ENCODE assay signal across 13 cellular contexts in the genomic region with DNA sequence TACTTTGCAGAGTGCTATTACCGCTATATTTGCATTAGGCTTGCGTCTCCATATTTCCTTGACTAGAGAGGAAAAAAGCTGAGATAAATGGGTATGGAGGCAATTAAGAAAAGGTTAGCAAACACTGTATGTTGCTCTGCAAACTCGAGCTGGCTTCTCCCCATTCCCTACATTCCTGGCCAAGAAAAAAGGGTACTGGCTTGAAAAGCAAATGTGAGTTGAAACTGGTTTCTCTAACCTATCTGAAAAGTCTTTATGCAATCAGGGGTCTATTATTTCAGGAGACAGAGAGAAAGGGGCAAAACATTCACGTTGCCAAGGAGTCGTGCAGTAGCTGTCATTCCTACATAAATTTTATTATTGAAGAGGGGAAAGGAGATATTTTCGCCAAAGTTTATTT. TPM values are rescaled to one million over a fixed set of nuclear protein-coding genes. Genes with fewer than 3 reads are reported as not detected.
DNase-seq lines count a peak whose midpoint lies in the region; ATAC-seq and TF ChIP-seq lines count a peak whose summit lies in the region.
"Had no signal": no experiment of that assay in that cellular context is flagged by ENCODE, and none has a peak within 500 bp of the region (broad histone marks: within the 10 kb centered on the region; RNA-seq: fewer than 3 reads in every experiment).

No MANE protein-coding gene starts in this region.

- in situ Hi-C loops in GM23248 (cut with MboI), result loop anchor here (25.0 kb wide), 1 partner anchor 232 kb away; no protein-coding TSS in a partner anchor

- H3K27ac ChIP-seq in GM23248 (peak overlapping the region; percentile 67), iPS-20b (ENCODE audit: low read length) (no peak overlapping the region)
- H3K27ac ChIP-seq in CD4-positive, alpha-beta memory T cell (ENCODE audit: low read depth, low read length), result no peak overlapping the region

- POLR2A ChIA-PET in CD4-positive, alpha-beta memory T cell (lab: Charles Lee; ENCODE audit: partially characterized antibody), result no interaction called here

- H3K4me3 ChIP-seq in GM23248, result peak overlapping the region; percentile 95
- peak overlapping the region; percentile 90 for H3K4me3 ChIP-seq in iPS-20b (ENCODE audit: low read length)
- peak overlapping the region; percentile 62 for H3K4me3 ChIP-seq in skeletal muscle cell (ENCODE audit: low read depth, low read length)
- H3K4me3 ChIP-seq in CD4-positive, alpha-beta memory T cell (ENCODE audit: low read length in 2 of 2), result no peak overlapping the region
- H3K4me3 ChIP-seq: body of pancreas had no signal

- peak overlapping the region; percentile 85 to 97 (median 92) for H3K4me3 Mint-ChIP-seq in brain
- H3K4me3 Mint-ChIP-seq in CD4-positive, alpha-beta memory T cell, result no peak overlapping the region
- H3K4me3 Mint-ChIP-seq: activated CD8-positive, alpha-beta T cell treated with anti-CD3 and anti-CD28 coated beads, Interleukin-2, amount 10 ng/mL, durations not matched to agents 7 days and 5 days had no signal

- H3F3A ChIP-seq in GM23248 (ENCODE audit: insufficient read depth), result peaks cover 24% of the 10 kb centered on the region

- peak overlapping the region; percentile 65; the same call in 1 of the 2 replicates for H2AFZ ChIP-seq in GM23248

- no peaks in the 10 kb centered on the region for H3K9me2 ChIP-seq in GM23248 (ENCODE audit: insufficient read depth)

- DNase-seq in GM23248, result peak; percentile 26
- DNase-seq in skeletal muscle cell (ENCODE audit: low read depth), result no peak
- no peak for DNase-seq in AG08396 (ENCODE audit: low spot score)
- no peak for DNase-seq in CD4-positive, alpha-beta memory T cell
- DNase-seq in activated CD4-positive, alpha-beta T cell treated with anti-CD3 and anti-CD28 coated beads for 48 hours, result no peak
- DNase-seq: activated CD8-positive, alpha-beta T cell treated with anti-CD3 and anti-CD28 coated beads, Interleukin-2, amount 10 ng/mL, durations not matched to agents 7 days and 5 days; body of pancreas; DMS153; NCI-H2081 treated with DMSO at 0.1 percent for 48 hours; SIG-M5 had no signal

- peaks cover 31% of the 10 kb centered on the region for H3K4me1 Mint-ChIP-seq in brain
- peaks cover 0 to 5% (median 5%) of the 10 kb centered on the region in 4 donors for H3K4me1 Mint-ChIP-seq in CD4-positive, alpha-beta memory T cell

- CTCF ChIA-PET in CD4-positive, alpha-beta memory T cell (lab: Charles Lee; ENCODE audit: partially characterized antibody), result no interaction called here

- H3K27ac Mint-ChIP-seq in brain, result peak overlapping the region; percentile 81 to 98 (median 94)
- no peak overlapping the region for H3K27ac Mint-ChIP-seq in CD4-positive, alpha-beta memory T cell
- H3K27ac Mint-ChIP-seq: activated CD8-positive, alpha-beta T cell treated with anti-CD3 and anti-CD28 coated beads, Interleukin-2, amount 10 ng/mL, durations not matched to agents 7 days and 5 days had no signal

- H3K9me3 ChIP-seq in GM23248 (ENCODE audit: low read depth) (no peaks in the 10 kb centered on the region), iPS-20b (ENCODE audit: insufficient read depth, low read depth, low read length) (no peaks in the 10 kb centered on the region)
- H3K9me3 ChIP-seq in CD4-positive, alpha-beta memory T cell (ENCODE audit: control insufficient read depth in 1 of 2, low read length in 2 of 2), result no peaks in the 10 kb centered on the region
- H3K9me3 ChIP-seq: body of pancreas had no signal

- H3K36me3 Mint-ChIP-seq in brain, result peaks cover 13% of the 10 kb centered on the region
- H3K36me3 Mint-ChIP-seq in CD4-positive, alpha-beta memory T cell, result no peaks in the 10 kb centered on the region

- peaks cover 70% of the 10 kb centered on the region for H3K79me2 ChIP-seq in GM23248 (ENCODE audit: insufficient read depth)

- peaks cover 0 to 2% (median under 1%) of the 10 kb centered on the region in 5 experiments for H3K9me3 Mint-ChIP-seq in brain
- H3K9me3 Mint-ChIP-seq in CD4-positive, alpha-beta memory T cell, result peaks cover 0 to 14% (median 7%) of the 10 kb centered on the region in 8 donors

- no peak for TF ChIP-seq CTCF in brain (conservative IDR thresholded peaks at IDR 0.05)

- H3K36me3 ChIP-seq in GM23248 (ENCODE audit: low read depth) (no peaks in the 10 kb centered on the region), iPS-20b (ENCODE audit: insufficient read depth, low read depth, low read length) (no peaks in the 10 kb centered on the region)
- no peaks in the 10 kb centered on the region for H3K36me3 ChIP-seq in CD4-positive, alpha-beta memory T cell (ENCODE audit: insufficient read depth, low read length)

- H3K4me1 ChIP-seq in GM23248 (ENCODE audit: insufficient read depth) (peaks cover 39% of the 10 kb centered on the region), iPS-20b (ENCODE audit: insufficient read depth, low read length) (peaks cover 11% of the 10 kb centered on the region)
- H3K4me1 ChIP-seq in CD4-positive, alpha-beta memory T cell (ENCODE audit: insufficient read depth, low read length), result no peaks in the 10 kb centered on the region

- 0 to 2% methylated on average over 6 of the region's 6 CpGs for WGBS in GM23248 (ENCODE audit: low coverage in 1 of 2, low lambda C conversion rate in 2 of 2, missing lambda C conversion rate in 2 of 2), 2 experiments

- H3K4me2 ChIP-seq in GM23248 (ENCODE audit: unreplicated experiment), result peak overlapping the region; percentile 92

- H4K20me1 ChIP-seq in GM23248 (ENCODE audit: insufficient read depth), result no peaks in the 10 kb centered on the region

- ATAC-seq in GM21528 (IDR thresholded peaks at IDR 0.05; ENCODE audit: low FRiP score, unreplicated experiment), result no peak
- ATAC-seq: activated CD8-positive, alpha-beta T cell treated with anti-CD3 and anti-CD28 coated beads, Interleukin-2, amount 10 ng/mL, durations not matched to agents 7 days and 5 days; body of pancreas had no signal

- H3K9ac ChIP-seq in GM23248 (peak overlapping the region; percentile 85), iPS-20b (ENCODE audit: low read depth, low read length) (peak overlapping the region; percentile 76; the same call in 1 of the 2 replicates)

- no peaks in the 10 kb centered on the region for H3K27me3 ChIP-seq in GM23248 (replicated peaks; ENCODE audit: insufficient read depth)
- H3K27me3 ChIP-seq in iPS-20b (ENCODE audit: insufficient read depth, low read length), result no peaks in the 10 kb centered on the region; the same call in 1 of the 2 replicates
- no peaks in the 10 kb centered on the region for H3K27me3 ChIP-seq in CD4-positive, alpha-beta memory T cell (ENCODE audit: insufficient read depth, low read length)
- H3K27me3 ChIP-seq: body of pancreas had no signal

- intact Hi-C loops in CD4-positive, alpha-beta memory T cell (cut with micrococcal nuclease), result no loop called here

- peaks cover 19% of the 10 kb centered on the region for H3K27me3 Mint-ChIP-seq in brain
- H3K27me3 Mint-ChIP-seq in CD4-positive, alpha-beta memory T cell, result peaks cover 10 to 13% of the 10 kb centered on the region in 2 donors

RNA-seq across cellular contexts. Expression of a gene that starts 2.1 kb away (rescaled TPM):
- 185 and 188 TPM in 2 replicates for total RNA-seq in GM23248 (2014; rRNA removed; shearing (Covaris generic))
- 146 and 152 TPM in 2 replicates for polyA plus RNA-seq in GM23248 (2016; fragmentation: Nextera tagmentation; extraction: Ambion mirVana)
- polyA plus RNA-seq in brain (ENCODE audit: insufficient read depth, low read depth, low replicate concordance), result 4.6 TPM
- not detected for total RNA-seq in CD4-positive, alpha-beta memory T cell
- not detected for polyA plus RNA-seq in CD4-positive, alpha-beta memory T cell
- total RNA-seq: activated CD8-positive, alpha-beta T cell treated with anti-CD3 and anti-CD28 coated beads, Interleukin-2, amount 10 ng/mL, durations not matched to agents 7 days and 5 days had no signal

Comparison
In these comparisons a context has a peak if more than half of its experiments do, and no peak if none do; other contexts are left out.
1. H3K4me3 ChIP-seq: peak in GM23248 (single experiment), iPS-20b (single experiment) and skeletal muscle cell (single experiment); none in CD4-positive, alpha-beta memory T cell (0 of 2).
2. H3K27ac Mint-ChIP-seq: peak in brain (5 of 5); none in CD4-positive, alpha-beta memory T cell (0 of 7).
3. H3K4me3 Mint-ChIP-seq: peak in brain (5 of 5); none in CD4-positive, alpha-beta memory T cell (0 of 8).
4. RNA of a gene that starts 2.1 kb away (polyA plus RNA-seq): 146 to 152 TPM in GM23248; 4.6 TPM in brain (single experiment) and not detected in CD4-positive, alpha-beta memory T cell; every median in the first group is over 10 times any median in the second.